In the genomic region with DNA sequence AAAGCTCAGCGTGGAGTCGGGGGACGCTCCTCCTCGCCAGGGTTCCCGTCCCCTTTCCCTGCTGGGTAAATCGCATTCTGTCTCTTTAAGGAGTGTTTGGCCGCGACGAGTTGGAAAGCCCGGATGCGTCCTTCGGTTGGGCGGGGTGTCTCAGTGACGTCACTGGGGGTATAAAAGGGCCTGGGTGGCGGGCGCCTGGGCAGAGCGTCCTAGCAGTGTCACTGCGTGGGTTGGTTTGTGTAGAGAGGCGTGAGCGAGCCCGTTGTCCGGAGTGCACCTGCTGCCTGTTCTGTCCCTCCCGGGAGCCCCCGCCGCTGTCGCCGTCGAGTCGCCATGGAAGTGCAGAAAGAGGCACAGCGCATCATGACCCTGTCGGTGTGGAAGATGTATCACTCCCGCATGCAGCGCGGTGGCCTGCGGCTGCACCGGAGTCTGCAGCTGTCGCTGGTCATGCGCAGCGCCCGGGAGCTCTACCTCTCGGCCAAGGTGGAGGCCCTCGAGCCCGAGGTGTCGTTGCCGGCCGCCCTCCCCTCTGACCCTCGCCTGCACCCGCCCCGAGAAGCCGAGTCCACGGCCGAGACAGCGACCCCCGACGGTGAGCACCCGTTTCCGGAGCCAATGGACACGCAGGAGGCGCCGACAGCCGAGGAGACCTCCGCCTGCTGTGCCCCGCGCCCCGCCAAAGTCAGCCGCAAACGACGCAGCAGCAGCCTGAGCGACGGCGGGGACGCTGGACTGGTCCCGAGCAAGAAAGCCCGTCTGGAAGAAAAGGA, we compare ENCODE assay signal across 1 cellular context.
A peak's percentile ranks its signal among the peaks of the same experiment; 100 is the strongest.
TF ChIP-seq lines count a peak whose summit lies in the region.

No MANE protein-coding gene starts in this region.

TF ChIP-seq in K562, 482 proteins besides CTCF, POLR2A, EP300 and RAD21 (continued from another document and continues in another):
- TF ChIP-seq, protein P1, sequence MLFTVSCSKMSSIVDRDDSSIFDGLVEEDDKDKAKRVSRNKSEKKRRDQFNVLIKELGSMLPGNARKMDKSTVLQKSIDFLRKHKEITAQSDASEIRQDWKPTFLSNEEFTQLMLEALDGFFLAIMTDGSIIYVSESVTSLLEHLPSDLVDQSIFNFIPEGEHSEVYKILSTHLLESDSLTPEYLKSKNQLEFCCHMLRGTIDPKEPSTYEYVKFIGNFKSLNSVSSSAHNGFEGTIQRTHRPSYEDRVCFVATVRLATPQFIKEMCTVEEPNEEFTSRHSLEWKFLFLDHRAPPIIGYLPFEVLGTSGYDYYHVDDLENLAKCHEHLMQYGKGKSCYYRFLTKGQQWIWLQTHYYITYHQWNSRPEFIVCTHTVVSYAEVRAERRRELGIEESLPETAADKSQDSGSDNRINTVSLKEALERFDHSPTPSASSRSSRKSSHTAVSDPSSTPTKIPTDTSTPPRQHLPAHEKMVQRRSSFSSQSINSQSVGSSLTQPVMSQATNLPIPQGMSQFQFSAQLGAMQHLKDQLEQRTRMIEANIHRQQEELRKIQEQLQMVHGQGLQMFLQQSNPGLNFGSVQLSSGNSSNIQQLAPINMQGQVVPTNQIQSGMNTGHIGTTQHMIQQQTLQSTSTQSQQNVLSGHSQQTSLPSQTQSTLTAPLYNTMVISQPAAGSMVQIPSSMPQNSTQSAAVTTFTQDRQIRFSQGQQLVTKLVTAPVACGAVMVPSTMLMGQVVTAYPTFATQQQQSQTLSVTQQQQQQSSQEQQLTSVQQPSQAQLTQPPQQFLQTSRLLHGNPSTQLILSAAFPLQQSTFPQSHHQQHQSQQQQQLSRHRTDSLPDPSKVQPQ (CRISPR knock-in tag; IDR thresholded peaks at IDR 0.05; ENCODE audit: borderline replicate concordance), result no peak
- TF ChIP-seq MAZ (CRISPR knock-in tag; conservative IDR thresholded peaks at IDR 0.05 in 1 of 2, IDR thresholded peaks at IDR 0.05 in 1 of 2), result peak; percentile 78 to 84
- no peak for TF ChIP-seq CEBPG (CRISPR knock-in tag; IDR thresholded peaks at IDR 0.05)
- TF ChIP-seq CEBPG (tag; conservative IDR thresholded peaks at IDR 0.05 in 1 of 2, IDR thresholded peaks at IDR 0.05 in 1 of 2), result no peak
- TF ChIP-seq, protein P2, sequence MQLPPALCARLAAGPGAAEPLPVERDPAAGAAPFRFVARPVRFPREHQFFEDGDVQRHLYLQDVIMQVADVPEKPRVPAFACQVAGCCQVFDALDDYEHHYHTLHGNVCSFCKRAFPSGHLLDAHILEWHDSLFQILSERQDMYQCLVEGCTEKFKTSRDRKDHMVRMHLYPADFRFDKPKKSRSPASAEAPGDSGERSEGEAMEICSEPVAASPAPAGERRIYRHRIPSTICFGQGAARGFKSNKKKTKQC (CRISPR knock-in tag; IDR thresholded peaks at IDR 0.05), result peak; percentile 37; the same call in 1 of the 2 replicates
- TF ChIP-seq MCM7 (IDR thresholded peaks at IDR 0.05), result no peak
- TF ChIP-seq, protein P3, sequence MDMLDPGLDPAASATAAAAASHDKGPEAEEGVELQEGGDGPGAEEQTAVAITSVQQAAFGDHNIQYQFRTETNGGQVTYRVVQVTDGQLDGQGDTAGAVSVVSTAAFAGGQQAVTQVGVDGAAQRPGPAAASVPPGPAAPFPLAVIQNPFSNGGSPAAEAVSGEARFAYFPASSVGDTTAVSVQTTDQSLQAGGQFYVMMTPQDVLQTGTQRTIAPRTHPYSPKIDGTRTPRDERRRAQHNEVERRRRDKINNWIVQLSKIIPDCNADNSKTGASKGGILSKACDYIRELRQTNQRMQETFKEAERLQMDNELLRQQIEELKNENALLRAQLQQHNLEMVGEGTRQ (CRISPR knock-in tag; IDR thresholded peaks at IDR 0.05), result no peak
- TF ChIP-seq RAD51 (IDR thresholded peaks at IDR 0.05; ENCODE audit: borderline replicate concordance, low read depth), result no peak
- TF ChIP-seq ZNF184 (CRISPR knock-in tag; IDR thresholded peaks at IDR 0.05), result no peak
- TF ChIP-seq ZKSCAN8 (CRISPR knock-in tag; IDR thresholded peaks at IDR 0.05), result no peak
- peak; percentile 98 for TF ChIP-seq GTF2E2 (tag; IDR thresholded peaks at IDR 0.05)
- TF ChIP-seq, protein P4, sequence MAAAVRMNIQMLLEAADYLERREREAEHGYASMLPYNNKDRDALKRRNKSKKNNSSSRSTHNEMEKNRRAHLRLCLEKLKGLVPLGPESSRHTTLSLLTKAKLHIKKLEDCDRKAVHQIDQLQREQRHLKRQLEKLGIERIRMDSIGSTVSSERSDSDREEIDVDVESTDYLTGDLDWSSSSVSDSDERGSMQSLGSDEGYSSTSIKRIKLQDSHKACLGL (CRISPR knock-in tag; IDR thresholded peaks at IDR 0.05; ENCODE audit: borderline replicate concordance, poor library complexity, severe bottlenecking), result no peak
- TF ChIP-seq, protein P5, sequence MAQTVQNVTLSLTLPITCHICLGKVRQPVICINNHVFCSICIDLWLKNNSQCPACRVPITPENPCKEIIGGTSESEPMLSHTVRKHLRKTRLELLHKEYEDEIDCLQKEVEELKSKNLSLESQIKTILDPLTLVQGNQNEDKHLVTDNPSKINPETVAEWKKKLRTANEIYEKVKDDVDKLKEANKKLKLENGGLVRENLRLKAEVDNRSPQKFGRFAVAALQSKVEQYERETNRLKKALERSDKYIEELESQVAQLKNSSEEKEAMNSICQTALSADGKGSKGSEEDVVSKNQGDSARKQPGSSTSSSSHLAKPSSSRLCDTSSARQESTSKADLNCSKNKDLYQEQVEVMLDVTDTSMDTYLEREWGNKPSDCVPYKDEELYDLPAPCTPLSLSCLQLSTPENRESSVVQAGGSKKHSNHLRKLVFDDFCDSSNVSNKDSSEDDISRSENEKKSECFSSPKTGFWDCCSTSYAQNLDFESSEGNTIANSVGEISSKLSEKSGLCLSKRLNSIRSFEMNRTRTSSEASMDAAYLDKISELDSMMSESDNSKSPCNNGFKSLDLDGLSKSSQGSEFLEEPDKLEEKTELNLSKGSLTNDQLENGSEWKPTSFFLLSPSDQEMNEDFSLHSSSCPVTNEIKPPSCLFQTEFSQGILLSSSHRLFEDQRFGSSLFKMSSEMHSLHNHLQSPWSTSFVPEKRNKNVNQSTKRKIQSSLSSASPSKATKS (CRISPR knock-in tag; IDR thresholded peaks at IDR 0.05), result no peak
- TF ChIP-seq ZBTB34 (CRISPR knock-in tag; IDR thresholded peaks at IDR 0.05), result no peak
- TF ChIP-seq CBX1 (IDR thresholded peaks at IDR 0.05; ENCODE audit: low read depth), result peak; percentile 98
- TF ChIP-seq, protein P6, sequence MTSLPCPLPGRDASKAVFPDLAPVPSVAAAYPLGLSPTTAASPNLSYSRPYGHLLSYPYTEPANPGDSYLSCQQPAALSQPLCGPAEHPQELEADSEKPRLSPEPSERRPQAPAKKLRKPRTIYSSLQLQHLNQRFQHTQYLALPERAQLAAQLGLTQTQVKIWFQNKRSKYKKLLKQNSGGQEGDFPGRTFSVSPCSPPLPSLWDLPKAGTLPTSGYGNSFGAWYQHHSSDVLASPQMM (CRISPR knock-in tag; IDR thresholded peaks at IDR 0.05), result no peak
- TF ChIP-seq ZNF780A (CRISPR knock-in tag; IDR thresholded peaks at IDR 0.05), result peak; percentile 53; the same call in 1 of the 2 replicates
- 0 out of 2 replicates have a peak, but pooled peaks have one; percentile 28 for TF ChIP-seq HMGXB4 (CRISPR knock-in tag; IDR thresholded peaks at IDR 0.05)
- peak; percentile 34; the same call in 1 of the 2 replicates for TF ChIP-seq SIN3B (IDR thresholded peaks at IDR 0.05; ENCODE audit: low read depth)
- peak; percentile 49; the same call in 1 of the 2 replicates for TF ChIP-seq NFE2 (IDR thresholded peaks at IDR 0.05; ENCODE audit: low read depth)
- TF ChIP-seq ERF (CRISPR knock-in tag; IDR thresholded peaks at IDR 0.05), result no peak; the same call in 1 of the 2 replicates
- TF ChIP-seq BRD4 (IDR thresholded peaks at IDR 0.05), result no peak
- TF ChIP-seq ESRRB (CRISPR knock-in tag; IDR thresholded peaks at IDR 0.05; ENCODE audit: borderline replicate concordance), result no peak
- no peak for TF ChIP-seq RBM25 (IDR thresholded peaks at IDR 0.05; ENCODE audit: low read depth, low read length, severe bottlenecking)
- TF ChIP-seq ZNF830 (CRISPR knock-in tag; IDR thresholded peaks at IDR 0.05), result peak; percentile 55; the same call in 1 of the 2 replicates
- TF ChIP-seq ELK1 (CRISPR knock-in tag; IDR thresholded peaks at IDR 0.05), result no peak
- peak; percentile 56 for TF ChIP-seq SRSF7 (optimal IDR thresholded peaks at IDR 0.05; ENCODE audit: low read depth, low read length)
- TF ChIP-seq, protein P7, sequence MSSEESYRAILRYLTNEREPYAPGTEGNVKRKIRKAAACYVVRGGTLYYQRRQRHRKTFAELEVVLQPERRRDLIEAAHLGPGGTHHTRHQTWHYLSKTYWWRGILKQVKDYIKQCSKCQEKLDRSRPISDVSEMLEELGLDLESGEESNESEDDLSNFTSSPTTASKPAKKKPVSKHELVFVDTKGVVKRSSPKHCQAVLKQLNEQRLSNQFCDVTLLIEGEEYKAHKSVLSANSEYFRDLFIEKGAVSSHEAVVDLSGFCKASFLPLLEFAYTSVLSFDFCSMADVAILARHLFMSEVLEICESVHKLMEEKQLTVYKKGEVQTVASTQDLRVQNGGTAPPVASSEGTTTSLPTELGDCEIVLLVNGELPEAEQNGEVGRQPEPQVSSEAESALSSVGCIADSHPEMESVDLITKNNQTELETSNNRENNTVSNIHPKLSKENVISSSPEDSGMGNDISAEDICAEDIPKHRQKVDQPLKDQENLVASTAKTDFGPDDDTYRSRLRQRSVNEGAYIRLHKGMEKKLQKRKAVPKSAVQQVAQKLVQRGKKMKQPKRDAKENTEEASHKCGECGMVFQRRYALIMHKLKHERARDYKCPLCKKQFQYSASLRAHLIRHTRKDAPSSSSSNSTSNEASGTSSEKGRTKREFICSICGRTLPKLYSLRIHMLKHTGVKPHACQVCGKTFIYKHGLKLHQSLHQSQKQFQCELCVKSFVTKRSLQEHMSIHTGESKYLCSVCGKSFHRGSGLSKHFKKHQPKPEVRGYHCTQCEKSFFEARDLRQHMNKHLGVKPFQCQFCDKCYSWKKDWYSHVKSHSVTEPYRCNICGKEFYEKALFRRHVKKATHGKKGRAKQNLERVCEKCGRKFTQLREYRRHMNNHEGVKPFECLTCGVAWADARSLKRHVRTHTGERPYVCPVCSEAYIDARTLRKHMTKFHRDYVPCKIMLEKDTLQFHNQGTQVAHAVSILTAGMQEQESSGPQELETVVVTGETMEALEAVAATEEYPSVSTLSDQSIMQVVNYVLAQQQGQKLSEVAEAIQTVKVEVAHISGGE (CRISPR knock-in tag; IDR thresholded peaks at IDR 0.05), result peak in 2 of 3 experiments; percentile 8 to 28; a peak in 1 of 6 replicates
- no peak for TF ChIP-seq ZZZ3 (IDR thresholded peaks at IDR 0.05)
- TF ChIP-seq NONO (IDR thresholded peaks at IDR 0.05; ENCODE audit: low read depth in 2 of 2, low read length in 1 of 2), result peak in 1 of 2 experiments; percentile 90; a peak in 2 of 4 replicates
- TF ChIP-seq LEF1 (IDR thresholded peaks at IDR 0.05), result peak; percentile 43; the same call in 1 of the 2 replicates
- TF ChIP-seq GATAD2B (IDR thresholded peaks at IDR 0.05; ENCODE audit: borderline replicate concordance), result peak; percentile 25; the same call in 1 of the 2 replicates
- TF ChIP-seq SAP30 (IDR thresholded peaks at IDR 0.05; ENCODE audit: borderline replicate concordance, insufficient read depth, low read depth, low read length, poor library complexity, severe bottlenecking), result peak; percentile 82
